In the genomic region with DNA sequence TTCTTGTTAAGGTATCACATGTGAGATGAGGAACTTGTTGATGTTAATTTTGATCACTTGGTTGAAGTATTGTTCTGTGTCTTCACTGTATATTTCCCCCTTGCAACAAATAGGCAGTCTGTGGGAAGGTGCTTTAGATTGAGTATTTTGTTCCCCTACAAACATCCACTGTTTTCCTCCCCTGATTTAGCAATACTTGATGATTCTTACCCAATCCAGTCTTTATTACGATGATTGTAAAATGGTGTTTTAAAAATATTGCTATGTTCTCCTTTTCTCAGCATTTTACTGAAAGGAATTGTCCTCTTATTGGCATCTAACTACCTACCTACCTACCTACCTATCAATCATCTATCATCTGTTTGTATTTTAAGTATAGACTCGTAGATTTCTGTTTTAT, we compare ENCODE assay signal across 22 cellular contexts.
DNase-seq lines count a peak whose midpoint lies in the region; ATAC-seq and TF ChIP-seq lines count a peak whose summit lies in the region.
"Had no signal": no experiment of that assay in that cellular context is flagged by ENCODE, and none has a peak within 500 bp of the region (broad histone marks: within the 10 kb centered on the region; RNA-seq: fewer than 3 reads in every experiment).

No MANE protein-coding gene starts in this region.

- H4K20me1 ChIP-seq in Karpas-422 (ENCODE audit: insufficient read depth, low read depth, low read length), result no peaks in the 10 kb centered on the region

- no peak overlapping the region for H3K4me3 Mint-ChIP-seq in memory B cell

- H3K9me3 ChIP-seq in body of pancreas (no peaks in the 10 kb centered on the region), Karpas-422 (ENCODE audit: low read length) (no peaks in the 10 kb centered on the region), testis (no peaks in the 10 kb centered on the region)

- H3K27me3 ChIP-seq in body of pancreas, result no peaks in the 10 kb centered on the region
- no peaks in the 10 kb centered on the region for H3K27me3 ChIP-seq in Karpas-422 (ENCODE audit: low read length)
- no peaks in the 10 kb centered on the region for H3K27me3 ChIP-seq in testis

- H3K4me3 ChIP-seq in NB4 (ENCODE audit: low read depth, low read length) (no peak overlapping the region), body of pancreas (no peak overlapping the region), Karpas-422 (ENCODE audit: low read length) (no peak overlapping the region), testis (no peak overlapping the region)
- H3K4me3 ChIP-seq: SK-N-MC had no signal

- H3K36me3 ChIP-seq in body of pancreas (replicated peaks in 1 of 2; ENCODE audit: insufficient read depth in 1 of 2, low read depth in 2 of 2) (no peaks in the 10 kb centered on the region), Karpas-422 (ENCODE audit: insufficient read depth, low read length) (peaks cover 36% of the 10 kb centered on the region; the same call in 1 of the 2 replicates), testis (ENCODE audit: low read depth, missing control alignments) (no peaks in the 10 kb centered on the region)

- TF ChIP-seq CTCF in NB4 (IDR thresholded peaks at IDR 0.05; ENCODE audit: low read depth, low read length) (no peak), body of pancreas (IDR thresholded peaks at IDR 0.05) (no peak), testis (IDR thresholded peaks at IDR 0.05) (no peak)

- H2AFZ ChIP-seq in Karpas-422 (ENCODE audit: low read length), result no peak overlapping the region

- no peak overlapping the region for H3K27ac ChIP-seq in body of pancreas
- no peak overlapping the region for H3K27ac ChIP-seq in Karpas-422 (ENCODE audit: low read length)
- H3K27ac ChIP-seq in testis, result no peak overlapping the region
- H3K27ac ChIP-seq: SK-N-MC had no signal

- intact Hi-C loops in body of pancreas (cut with DNase I) (no loop called here), testis (cut with DNase I; ENCODE audit: low total_unique reads) (no loop called here)

- peaks cover 15% of the 10 kb centered on the region for H3K4me1 Mint-ChIP-seq in memory B cell

- no peaks in the 10 kb centered on the region; the same call in 1 of the 2 replicates for H3K79me2 ChIP-seq in Karpas-422 (ENCODE audit: low read length)

- H3K9ac ChIP-seq in Karpas-422 (ENCODE audit: low read length), result no peak overlapping the region

- peak overlapping the region; percentile 36 for H3K27ac Mint-ChIP-seq in memory B cell

- no peak overlapping the region for H3K4me2 ChIP-seq in Karpas-422 (ENCODE audit: low read depth, low read length, poor library complexity, severe bottlenecking)

- peaks cover 7% of the 10 kb centered on the region for H3K36me3 Mint-ChIP-seq in memory B cell

- no peaks in the 10 kb centered on the region for H3K9me2 ChIP-seq in Karpas-422 (replicated peaks; ENCODE audit: insufficient read depth, low read length)

- H3K27me3 Mint-ChIP-seq in memory B cell, result no peaks in the 10 kb centered on the region

- no peaks in the 10 kb centered on the region for H3K4me1 ChIP-seq in body of pancreas
- H3K4me1 ChIP-seq in Karpas-422 (ENCODE audit: low read length), result no peaks in the 10 kb centered on the region
- no peaks in the 10 kb centered on the region for H3K4me1 ChIP-seq in testis

- ATAC-seq in memory B cell (ENCODE audit: low read depth) (no peak), body of pancreas (no peak)

- no peak for TF ChIP-seq POLR2A in NB4 (IDR thresholded peaks at IDR 0.05; ENCODE audit: extremely low read depth, insufficient read length)
- no peak for TF ChIP-seq POLR2A in body of pancreas (IDR thresholded peaks at IDR 0.05)
- TF ChIP-seq POLR2A in testis (IDR thresholded peaks at IDR 0.05), result no peak

- DNase-seq in SIG-M5 treated with dmso at 0.1 percent for 504 hours (lab: John Stamatoyannopoulos, UW; ENCODE audit: unreplicated experiment) (peak; percentile 15), SIG-M5 (lab: John Stamatoyannopoulos, UW) (no peak), NB4 (ENCODE audit: low read depth) (peak; percentile 33), memory B cell (ENCODE audit: low spot score in 2 of 2) (no peak), body of pancreas (no peak), Karpas-422 (no peak), testis (no peak)
- DNase-seq: AML-193, C1 segment of cervical spinal cord, DMS53, GDM1, MM.1S, NCI-H1694, NCI-H2081, NCI-H2171, NCI-H345, NCI-H524, NCI-H82, OCI-M1, Right ventricle myocardium superior, SW 1271 had no signal

- WGBS in body of pancreas, 2 donors, result 90 to 91% methylated on average over 2 of the region's 2 CpGs
- 95 to 98% methylated on average over 2 of the region's 2 CpGs for WGBS in testis, 2 donors

- peaks cover 13% of the 10 kb centered on the region for H3K9me3 Mint-ChIP-seq in memory B cell

Comparison
In these comparisons a context has a peak if more than half of its experiments do, and no peak if none do; other contexts are left out.
1. DNase-seq: peak in SIG-M5 treated with dmso at 0.1 percent for 504 hours (single experiment) and NB4 (single experiment); none in SIG-M5 (single experiment), memory B cell (0 of 2), body of pancreas (0 of 4), Karpas-422 (single experiment) and testis (single experiment).